Comparison of ENCODE assay signal across 9 cellular contexts in the genomic region with DNA sequence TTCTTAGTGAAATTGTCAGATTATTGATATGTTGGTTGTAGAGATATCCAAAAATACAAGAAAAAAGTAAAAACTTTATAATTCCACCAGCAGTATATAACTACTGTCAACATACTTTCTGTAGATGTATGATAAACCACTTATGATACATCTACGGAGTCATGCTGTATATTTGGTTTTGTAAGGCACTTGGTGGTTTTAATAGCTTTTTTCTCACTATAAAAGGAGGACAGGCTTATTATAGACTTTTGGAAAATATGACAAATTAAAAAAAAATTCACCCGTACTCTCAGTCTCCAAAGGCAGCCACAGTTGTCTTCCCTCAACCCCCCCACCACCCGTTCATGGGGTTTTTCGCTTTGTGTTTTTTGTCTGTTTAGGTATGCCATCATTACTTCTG. TPM values are rescaled to one million over a fixed set of nuclear protein-coding genes. Genes with fewer than 3 reads are reported as not detected.
DNase-seq lines count a peak whose midpoint lies in the region; ATAC-seq and TF ChIP-seq lines count a peak whose summit lies in the region.
"Had no signal": no experiment of that assay in that cellular context is flagged by ENCODE, and none has a peak within 500 bp of the region (broad histone marks: within the 10 kb centered on the region; RNA-seq: fewer than 3 reads in every experiment).

No MANE protein-coding gene starts in this region.

- DNase-seq in posterior vena cava (ENCODE audit: low spot score) (no peak), HPDE6-E6E7 (ENCODE audit: extremely low spot score) (no peak), UCSD-AML1 (lab: John Stamatoyannopoulos, UW; ENCODE audit: unreplicated experiment) (no peak)
- DNase-seq: T1000 had no signal

- no peaks in the 10 kb centered on the region for H3K36me3 ChIP-seq in neural cell (ENCODE audit: insufficient read depth, low read length)

- H3K9me3 Mint-ChIP-seq in IgD-negative memory B cell (no peaks in the 10 kb centered on the region), brain (no peaks in the 10 kb centered on the region)

- H3K27ac ChIP-seq in 22Rv1: peak overlapping the region; percentile 97; the same call in 1 of the 2 replicates
- H3K27ac ChIP-seq in neural cell (ENCODE audit: low read length): peak overlapping the region; percentile 93

- TF ChIP-seq RAD21 in neural cell (conservative IDR thresholded peaks at IDR 0.05): no peak

- intact Hi-C loops in posterior vena cava (cut with DNase I): no loop called here

- no peak overlapping the region for H3K4me2 ChIP-seq in neural cell (ENCODE audit: low read length)

- no peak overlapping the region for H2AFZ ChIP-seq in neural cell (ENCODE audit: low read depth, low read length)

- H3K27ac Mint-ChIP-seq in IgD-negative memory B cell: peak overlapping the region in 2 of 3 donors; percentile 89 to 97
- H3K27ac Mint-ChIP-seq in brain: peak overlapping the region; percentile 55 to 96 (median 81)

- H3K27me3 Mint-ChIP-seq in IgD-negative memory B cell (no peaks in the 10 kb centered on the region), brain (peaks cover 3% of the 10 kb centered on the region)

- H3F3A ChIP-seq in neural cell (ENCODE audit: insufficient read depth, low read length, poor library complexity, severe bottlenecking): peaks cover 4% of the 10 kb centered on the region

- H4K20me1 ChIP-seq in neural cell (ENCODE audit: insufficient read depth): no peaks in the 10 kb centered on the region

- H3K79me2 ChIP-seq in neural cell (replicated peaks; ENCODE audit: insufficient read depth, low read length): peaks cover 87% of the 10 kb centered on the region

- TF ChIP-seq CTCF in 22Rv1 (IDR thresholded peaks at IDR 0.05): no peak
- TF ChIP-seq CTCF in brain (conservative IDR thresholded peaks at IDR 0.05): no peak
- no peak for TF ChIP-seq CTCF in neural cell (IDR thresholded peaks at IDR 0.05; ENCODE audit: poor library complexity, severe bottlenecking)

- H3K27me3 ChIP-seq in neural cell (ENCODE audit: insufficient read depth, low read depth, low read length): no peaks in the 10 kb centered on the region

- H3K9ac ChIP-seq in neural cell (ENCODE audit: low read length): peak overlapping the region; percentile 91

- no peak for TF ChIP-seq EP300 in neural cell (conservative IDR thresholded peaks at IDR 0.05; ENCODE audit: poor library complexity, severe bottlenecking)

- peak overlapping the region; percentile 55 to 95 (median 88) for H3K4me3 Mint-ChIP-seq in IgD-negative memory B cell
- H3K4me3 Mint-ChIP-seq in brain: peak overlapping the region; percentile 81 to 92 (median 86)

- H3K36me3 Mint-ChIP-seq in IgD-negative memory B cell: no peaks in the 10 kb centered on the region
- no peaks in the 10 kb centered on the region for H3K36me3 Mint-ChIP-seq in brain

- H3K4me3 ChIP-seq in neural cell (ENCODE audit: low read length): no peak overlapping the region

- H3K9me3 ChIP-seq in neural cell (ENCODE audit: low read length): no peaks in the 10 kb centered on the region

- no peaks in the 10 kb centered on the region for H3K9me2 ChIP-seq in neural cell (ENCODE audit: insufficient read depth, low read length)

- no peak for ATAC-seq in GM18505 (IDR thresholded peaks at IDR 0.05; ENCODE audit: unreplicated experiment)

- no peak for TF ChIP-seq POLR2A in GM18505 (IDR thresholded peaks at IDR 0.05; ENCODE audit: borderline replicate concordance, extremely low read depth, insufficient read depth, insufficient read length)

- H3K4me1 Mint-ChIP-seq in IgD-negative memory B cell: peaks cover 22 to 34% (median 32%) of the 10 kb centered on the region in 3 donors
- peaks cover 89% of the 10 kb centered on the region for H3K4me1 Mint-ChIP-seq in brain

TF ChIP-seq in neural cell, 6 proteins besides CTCF, POLR2A, EP300 and RAD21:
- TF ChIP-seq EZH2 (IDR thresholded peaks at IDR 0.05; ENCODE audit: borderline replicate concordance, insufficient read depth, low read length, poor library complexity, severe bottlenecking): no peak

RNA-seq across cellular contexts. Expression of gene RAI1, which starts 14.8 kb away (rescaled TPM):
- polyA plus RNA-seq in IgD-negative memory B cell (3.0 TPM), brain (ENCODE audit: insufficient read depth, low read depth, low replicate concordance) (22.1 TPM), neural cell (16.9 and 21.0 TPM in 2 replicates)
- 54.1 and 59.6 TPM in 2 replicates for polyA minus RNA-seq in neural cell
- 10 to 100 TPM; 25.6 to 36.5 TPM for total RNA-seq in posterior vena cava
